In the genomic region with DNA sequence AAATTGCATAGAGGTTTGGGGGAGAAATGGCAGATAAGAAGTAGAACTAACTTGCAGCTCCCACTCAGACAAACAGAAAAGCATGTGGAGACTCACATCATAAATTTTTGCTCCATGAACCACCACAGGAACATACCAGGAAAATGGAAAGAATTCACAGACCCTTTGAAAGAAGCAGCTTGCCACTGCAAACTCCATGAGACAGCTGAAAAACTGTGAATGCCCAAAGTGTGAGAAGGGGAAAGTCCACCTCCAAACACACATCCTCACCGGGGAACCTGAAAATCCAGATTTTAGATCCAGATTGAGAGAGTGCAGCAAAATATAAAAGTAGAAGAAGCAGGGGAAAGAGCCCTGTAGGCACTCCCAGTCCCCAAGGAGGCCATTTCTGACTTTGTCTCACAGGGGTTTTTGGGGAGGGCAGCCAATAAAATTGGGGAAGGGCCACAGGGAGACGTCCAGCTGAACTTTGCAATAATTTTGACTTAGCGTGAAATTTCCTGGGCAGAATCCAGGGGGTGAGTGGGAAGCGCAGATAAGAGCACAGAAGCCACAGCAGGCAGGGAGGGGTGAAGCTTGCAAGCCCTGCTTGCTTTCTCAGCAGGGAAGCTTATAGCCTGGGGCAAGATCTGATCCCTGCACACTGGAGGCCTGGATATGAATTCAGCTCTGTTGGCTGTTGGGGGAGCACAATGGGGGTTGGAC, we compare ENCODE assay signal across 19 cellular contexts.
DNase-seq lines count a peak whose midpoint lies in the region; ATAC-seq, FAIRE-seq and TF ChIP-seq lines count a peak whose summit lies in the region.
"Had no signal": no experiment of that assay in that cellular context is flagged by ENCODE, and none has a peak within 500 bp of the region (broad histone marks: within the 10 kb centered on the region; RNA-seq: fewer than 3 reads in every experiment).

No MANE protein-coding gene starts in this region.

- H3K4me1 ChIP-seq in right atrium auricular region (peaks cover 0 to 10% of the 10 kb centered on the region in 2 donors), iPS-15b (ENCODE audit: control insufficient read depth, insufficient read depth, low read length) (peaks cover 6% of the 10 kb centered on the region), small intestine (ENCODE audit: control insufficient read depth in 2 of 2, insufficient read depth in 1 of 2, low read depth in 1 of 2, low read length in 1 of 2) (no peaks in the 10 kb centered on the region)
- H3K4me1 ChIP-seq: ascending aorta, pancreas, uterus had no signal

- 34 to 55% (median 52%) methylated on average over 4 of the region's 4 CpGs for WGBS in small intestine, 3 donors

- intact Hi-C loops in left cardiac atrium (cut with DNase I): no loop called here
- intact Hi-C loops in activated CD8-positive, alpha-beta T cell treated with anti-CD3 and anti-CD28 coated beads for 36 hours (cut with micrococcal nuclease): no loop called here

- H3K4me3 ChIP-seq in right atrium auricular region: no peak overlapping the region
- peak overlapping the region; percentile 10 for H3K4me3 ChIP-seq in iPS-15b (ENCODE audit: low read depth, low read length)
- no peak overlapping the region for H3K4me3 ChIP-seq in small intestine (ENCODE audit: low read depth in 1 of 2, low read length in 2 of 2)
- H3K4me3 ChIP-seq: ascending aorta, pancreas, uterus had no signal

- H3K9ac ChIP-seq in iPS-15b (ENCODE audit: low read depth, low read length): no peak overlapping the region

- no peaks in the 10 kb centered on the region for H3K36me3 Mint-ChIP-seq in type B pancreatic cell
- no peaks in the 10 kb centered on the region for H3K36me3 Mint-ChIP-seq in activated CD8-positive, alpha-beta T cell treated with anti-CD3 and anti-CD28 coated beads for 36 hours (ENCODE audit: low read depth)
- peaks cover 13% of the 10 kb centered on the region for H3K36me3 Mint-ChIP-seq in natural killer cell treated with Interleukin-12 subunit alpha and Interleukin-12 subunit beta and Interleukin-15 and Interleukin-18, amount 100 ng/mL, for 72 hours
- H3K36me3 Mint-ChIP-seq: CD4-positive, CD25-positive, alpha-beta regulatory T cell; IgD-negative memory B cell had no signal

- FAIRE-seq in small intestine (lab: Jason Lieb, UNC): no peak
- FAIRE-seq: kidney, pancreas had no signal

- peak overlapping the region; percentile 75 for H3K27ac Mint-ChIP-seq in type B pancreatic cell
- no peak overlapping the region for H3K27ac Mint-ChIP-seq in activated CD8-positive, alpha-beta T cell treated with anti-CD3 and anti-CD28 coated beads for 36 hours
- H3K27ac Mint-ChIP-seq in natural killer cell treated with Interleukin-12 subunit alpha and Interleukin-12 subunit beta and Interleukin-15 and Interleukin-18, amount 100 ng/mL, for 72 hours: no peak overlapping the region
- H3K27ac Mint-ChIP-seq: CD4-positive, CD25-positive, alpha-beta regulatory T cell; IgD-negative memory B cell had no signal

- peaks cover 8% of the 10 kb centered on the region for H3K9me3 Mint-ChIP-seq in type B pancreatic cell
- H3K9me3 Mint-ChIP-seq in activated CD8-positive, alpha-beta T cell treated with anti-CD3 and anti-CD28 coated beads for 36 hours: no peaks in the 10 kb centered on the region
- H3K9me3 Mint-ChIP-seq in natural killer cell treated with Interleukin-12 subunit alpha and Interleukin-12 subunit beta and Interleukin-15 and Interleukin-18, amount 100 ng/mL, for 72 hours: peaks cover 12% of the 10 kb centered on the region

- peak overlapping the region; percentile 54 for H3K4me3 Mint-ChIP-seq in type B pancreatic cell
- no peak overlapping the region for H3K4me3 Mint-ChIP-seq in activated CD8-positive, alpha-beta T cell treated with anti-CD3 and anti-CD28 coated beads for 36 hours
- no peak overlapping the region for H3K4me3 Mint-ChIP-seq in natural killer cell treated with Interleukin-12 subunit alpha and Interleukin-12 subunit beta and Interleukin-15 and Interleukin-18, amount 100 ng/mL, for 72 hours
- H3K4me3 Mint-ChIP-seq: CD4-positive, CD25-positive, alpha-beta regulatory T cell; IgD-negative memory B cell had no signal

- CTCF ChIA-PET in activated CD8-positive, alpha-beta T cell treated with anti-CD3 and anti-CD28 coated beads for 36 hours (lab: Charles Lee): no interaction called here

- no peak overlapping the region for H3K27ac ChIP-seq in right atrium auricular region
- H3K27ac ChIP-seq in small intestine (ENCODE audit: low read depth in 1 of 2, low read length in 1 of 2): no peak overlapping the region
- H3K27ac ChIP-seq: ascending aorta, epithelial cell of prostate, pancreas, uterus had no signal

- H3K27me3 Mint-ChIP-seq in type B pancreatic cell: no peaks in the 10 kb centered on the region
- H3K27me3 Mint-ChIP-seq in activated CD8-positive, alpha-beta T cell treated with anti-CD3 and anti-CD28 coated beads for 36 hours: no peaks in the 10 kb centered on the region
- no peaks in the 10 kb centered on the region for H3K27me3 Mint-ChIP-seq in natural killer cell treated with Interleukin-12 subunit alpha and Interleukin-12 subunit beta and Interleukin-15 and Interleukin-18, amount 100 ng/mL, for 72 hours
- H3K27me3 Mint-ChIP-seq: CD4-positive, CD25-positive, alpha-beta regulatory T cell had no signal

- peak; percentile 35 to 71 for ATAC-seq in left cardiac atrium
- no peak for ATAC-seq in activated CD8-positive, alpha-beta T cell treated with anti-CD3 and anti-CD28 coated beads for 36 hours
- ATAC-seq in natural killer cell treated with Interleukin-12 subunit alpha and Interleukin-12 subunit beta and Interleukin-15 and Interleukin-18, amount 100 ng/mL, for 72 hours: no peak
- ATAC-seq: pancreas had no signal

- no peak for DNase-seq in left cardiac atrium
- DNase-seq in right atrium auricular region (ENCODE audit: low spot score): no peak
- peak; percentile 47 for DNase-seq in T1000 (lab: John Stamatoyannopoulos, UW)
- DNase-seq in type B pancreatic cell (ENCODE audit: extremely low spot score, unreplicated experiment): no peak
- no peak for DNase-seq in activated CD8-positive, alpha-beta T cell treated with anti-CD3 and anti-CD28 coated beads for 36 hours
- no peak for DNase-seq in small intestine
- no peak for DNase-seq in natural killer cell treated with Interleukin-12 subunit alpha and Interleukin-12 subunit beta and Interleukin-15 and Interleukin-18, amount 100 ng/mL, for 72 hours (ENCODE audit: low spot score)
- DNase-seq: activated CD4-positive, alpha-beta T cell treated with anti-CD3 and anti-CD28 coated beads for 4 hours; CD4-positive, CD25-positive, alpha-beta regulatory T cell; cortex of kidney; DMS79 treated with DMSO at 0.1 percent for 48 hours; kidney; pancreas; stimulated activated naive CD4-positive, alpha-beta T cell; uterus had no signal

- no peaks in the 10 kb centered on the region for H3K36me3 ChIP-seq in right atrium auricular region
- H3K36me3 ChIP-seq in iPS-15b (ENCODE audit: control insufficient read depth, insufficient read depth, low read length): no peaks in the 10 kb centered on the region
- H3K36me3 ChIP-seq in small intestine (ENCODE audit: control insufficient read depth in 2 of 2, insufficient read depth in 2 of 2, low read length in 2 of 2): no peaks in the 10 kb centered on the region
- H3K36me3 ChIP-seq: ascending aorta, pancreas, uterus had no signal

- no peak for TF ChIP-seq CTCF in right atrium auricular region (IDR thresholded peaks at IDR 0.05)
- TF ChIP-seq CTCF in type B pancreatic cell (conservative IDR thresholded peaks at IDR 0.05): no peak
- TF ChIP-seq CTCF in activated CD8-positive, alpha-beta T cell treated with anti-CD3 and anti-CD28 coated beads for 36 hours (IDR thresholded peaks at IDR 0.05): no peak

- POLR2A ChIA-PET in activated CD8-positive, alpha-beta T cell treated with anti-CD3 and anti-CD28 coated beads for 36 hours (lab: Charles Lee): no interaction called here

- H3K9me3 ChIP-seq in right atrium auricular region (no peaks in the 10 kb centered on the region), iPS-15b (ENCODE audit: control insufficient read depth, insufficient read depth, low read length) (no peaks in the 10 kb centered on the region), small intestine (ENCODE audit: control insufficient read depth, low read depth) (no peaks in the 10 kb centered on the region)
- H3K9me3 ChIP-seq: ascending aorta, pancreas had no signal

- H3K27me3 ChIP-seq in right atrium auricular region (no peaks in the 10 kb centered on the region), iPS-15b (ENCODE audit: control insufficient read depth, insufficient read depth, low read length) (no peaks in the 10 kb centered on the region), small intestine (ENCODE audit: control insufficient read depth in 2 of 2, insufficient read depth in 2 of 2, low read length in 2 of 2) (no peaks in the 10 kb centered on the region)
- H3K27me3 ChIP-seq: ascending aorta, pancreas, uterus had no signal

- peaks cover 17% of the 10 kb centered on the region for H3K4me1 Mint-ChIP-seq in type B pancreatic cell (ENCODE audit: unreplicated experiment)
- H3K4me1 Mint-ChIP-seq in activated CD8-positive, alpha-beta T cell treated with anti-CD3 and anti-CD28 coated beads for 36 hours (ENCODE audit: low read depth): no peaks in the 10 kb centered on the region
- no peaks in the 10 kb centered on the region for H3K4me1 Mint-ChIP-seq in natural killer cell treated with Interleukin-12 subunit alpha and Interleukin-12 subunit beta and Interleukin-15 and Interleukin-18, amount 100 ng/mL, for 72 hours (ENCODE audit: low read depth in 2 of 2)
- H3K4me1 Mint-ChIP-seq: CD4-positive, CD25-positive, alpha-beta regulatory T cell; IgD-negative memory B cell had no signal

Comparison
In these comparisons a context has a peak if more than half of its experiments do, and no peak if none do; other contexts are left out.
1. ATAC-seq: peak in left cardiac atrium (2 of 2); none in activated CD8-positive, alpha-beta T cell treated with anti-CD3 and anti-CD28 coated beads for 36 hours (single experiment) and natural killer cell treated with Interleukin-12 subunit alpha and Interleukin-12 subunit beta and Interleukin-15 and Interleukin-18, amount 100 ng/mL, for 72 hours (0 of 2).